In genomic region chr4:112693507-112693906, GRCh38 we compare ENCODE assay signal across 8 cellular contexts.
"Had no signal": no experiment of that assay in that cellular context is flagged by ENCODE, and none has a peak within 500 bp of the region (broad histone marks: within the 10 kb centered on the region; RNA-seq: fewer than 3 reads in every experiment).

No MANE protein-coding gene starts in this region.

- ATAC-seq: GM12878 had no signal

- DNase-seq: GDM1, GF-D8 had no signal

- H3K4me3 ChIP-seq: GM12878 had no signal

- FAIRE-seq: G401.6, GM12878, GM12891, GM12892, GM18507, GM19239 had no signal
